ENCODE assay signal across 2 cellular contexts in genomic region chr9:35510366-35510744, GRCh38.
TF ChIP-seq lines count a peak whose summit lies in the region.

No MANE protein-coding gene starts in this region.

TF ChIP-seq in SK-N-SH, 30 proteins besides CTCF, POLR2A, EP300 and RAD21 (continued from another document):
- TF ChIP-seq, protein P1, sequence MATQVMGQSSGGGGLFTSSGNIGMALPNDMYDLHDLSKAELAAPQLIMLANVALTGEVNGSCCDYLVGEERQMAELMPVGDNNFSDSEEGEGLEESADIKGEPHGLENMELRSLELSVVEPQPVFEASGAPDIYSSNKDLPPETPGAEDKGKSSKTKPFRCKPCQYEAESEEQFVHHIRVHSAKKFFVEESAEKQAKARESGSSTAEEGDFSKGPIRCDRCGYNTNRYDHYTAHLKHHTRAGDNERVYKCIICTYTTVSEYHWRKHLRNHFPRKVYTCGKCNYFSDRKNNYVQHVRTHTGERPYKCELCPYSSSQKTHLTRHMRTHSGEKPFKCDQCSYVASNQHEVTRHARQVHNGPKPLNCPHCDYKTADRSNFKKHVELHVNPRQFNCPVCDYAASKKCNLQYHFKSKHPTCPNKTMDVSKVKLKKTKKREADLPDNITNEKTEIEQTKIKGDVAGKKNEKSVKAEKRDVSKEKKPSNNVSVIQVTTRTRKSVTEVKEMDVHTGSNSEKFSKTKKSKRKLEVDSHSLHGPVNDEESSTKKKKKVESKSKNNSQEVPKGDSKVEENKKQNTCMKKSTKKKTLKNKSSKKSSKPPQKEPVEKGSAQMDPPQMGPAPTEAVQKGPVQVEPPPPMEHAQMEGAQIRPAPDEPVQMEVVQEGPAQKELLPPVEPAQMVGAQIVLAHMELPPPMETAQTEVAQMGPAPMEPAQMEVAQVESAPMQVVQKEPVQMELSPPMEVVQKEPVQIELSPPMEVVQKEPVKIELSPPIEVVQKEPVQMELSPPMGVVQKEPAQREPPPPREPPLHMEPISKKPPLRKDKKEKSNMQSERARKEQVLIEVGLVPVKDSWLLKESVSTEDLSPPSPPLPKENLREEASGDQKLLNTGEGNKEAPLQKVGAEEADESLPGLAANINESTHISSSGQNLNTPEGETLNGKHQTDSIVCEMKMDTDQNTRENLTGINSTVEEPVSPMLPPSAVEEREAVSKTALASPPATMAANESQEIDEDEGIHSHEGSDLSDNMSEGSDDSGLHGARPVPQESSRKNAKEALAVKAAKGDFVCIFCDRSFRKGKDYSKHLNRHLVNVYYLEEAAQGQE (IDR thresholded peaks at IDR 0.05; ENCODE audit: low read depth, low read length): no peak
- TF ChIP-seq SMC3 (IDR thresholded peaks at IDR 0.05; ENCODE audit: low read depth, low read length) (no peak), TEAD4 (IDR thresholded peaks at IDR 0.05; ENCODE audit: borderline replicate concordance, insufficient read depth) (no peak), POLR2AphosphoS5 (IDR thresholded peaks at IDR 0.05; ENCODE audit: low read depth, low read length) (no peak), NRF1 (IDR thresholded peaks at IDR 0.05; ENCODE audit: low read depth, low read length) (no peak), RCOR1 (IDR thresholded peaks at IDR 0.05; ENCODE audit: low read length) (no peak), FOXJ3 (CRISPR knock-in tag; IDR thresholded peaks at IDR 0.05) (no peak), TCF12 (IDR thresholded peaks at IDR 0.05) (no peak)
- TF ChIP-seq, protein P2, sequence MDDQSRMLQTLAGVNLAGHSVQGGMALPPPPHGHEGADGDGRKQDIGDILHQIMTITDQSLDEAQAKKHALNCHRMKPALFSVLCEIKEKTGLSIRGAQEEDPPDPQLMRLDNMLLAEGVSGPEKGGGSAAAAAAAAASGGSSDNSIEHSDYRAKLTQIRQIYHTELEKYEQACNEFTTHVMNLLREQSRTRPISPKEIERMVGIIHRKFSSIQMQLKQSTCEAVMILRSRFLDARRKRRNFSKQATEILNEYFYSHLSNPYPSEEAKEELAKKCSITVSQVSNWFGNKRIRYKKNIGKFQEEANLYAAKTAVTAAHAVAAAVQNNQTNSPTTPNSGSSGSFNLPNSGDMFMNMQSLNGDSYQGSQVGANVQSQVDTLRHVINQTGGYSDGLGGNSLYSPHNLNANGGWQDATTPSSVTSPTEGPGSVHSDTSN (IDR thresholded peaks at IDR 0.05): no peak
- TF ChIP-seq, protein P3, sequence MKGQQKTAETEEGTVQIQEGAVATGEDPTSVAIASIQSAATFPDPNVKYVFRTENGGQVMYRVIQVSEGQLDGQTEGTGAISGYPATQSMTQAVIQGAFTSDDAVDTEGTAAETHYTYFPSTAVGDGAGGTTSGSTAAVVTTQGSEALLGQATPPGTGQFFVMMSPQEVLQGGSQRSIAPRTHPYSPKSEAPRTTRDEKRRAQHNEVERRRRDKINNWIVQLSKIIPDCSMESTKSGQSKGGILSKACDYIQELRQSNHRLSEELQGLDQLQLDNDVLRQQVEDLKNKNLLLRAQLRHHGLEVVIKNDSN (IDR thresholded peaks at IDR 0.05; ENCODE audit: borderline replicate concordance, low read depth): no peak
- TF ChIP-seq, protein P4, sequence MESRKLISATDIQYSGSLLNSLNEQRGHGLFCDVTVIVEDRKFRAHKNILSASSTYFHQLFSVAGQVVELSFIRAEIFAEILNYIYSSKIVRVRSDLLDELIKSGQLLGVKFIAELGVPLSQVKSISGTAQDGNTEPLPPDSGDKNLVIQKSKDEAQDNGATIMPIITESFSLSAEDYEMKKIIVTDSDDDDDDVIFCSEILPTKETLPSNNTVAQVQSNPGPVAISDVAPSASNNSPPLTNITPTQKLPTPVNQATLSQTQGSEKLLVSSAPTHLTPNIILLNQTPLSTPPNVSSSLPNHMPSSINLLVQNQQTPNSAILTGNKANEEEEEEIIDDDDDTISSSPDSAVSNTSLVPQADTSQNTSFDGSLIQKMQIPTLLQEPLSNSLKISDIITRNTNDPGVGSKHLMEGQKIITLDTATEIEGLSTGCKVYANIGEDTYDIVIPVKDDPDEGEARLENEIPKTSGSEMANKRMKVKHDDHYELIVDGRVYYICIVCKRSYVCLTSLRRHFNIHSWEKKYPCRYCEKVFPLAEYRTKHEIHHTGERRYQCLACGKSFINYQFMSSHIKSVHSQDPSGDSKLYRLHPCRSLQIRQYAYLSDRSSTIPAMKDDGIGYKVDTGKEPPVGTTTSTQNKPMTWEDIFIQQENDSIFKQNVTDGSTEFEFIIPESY (IDR thresholded peaks at IDR 0.05; ENCODE audit: borderline replicate concordance, low read depth): no peak
TF ChIP-seq in SK-N-SH: peak in this region for 0.

TF ChIP-seq in SK-N-SH treated with all-trans-retinoic acid at 6 μM for 48 hours, 23 proteins besides CTCF, POLR2A, EP300 and RAD21 (continued from another document):
- TF ChIP-seq TCF4 (CRISPR knock-in tag; IDR thresholded peaks at IDR 0.05; ENCODE audit: borderline replicate concordance) (no peak), ZFP30 (CRISPR knock-in tag; IDR thresholded peaks at IDR 0.05) (no peak), CREB5 (CRISPR knock-in tag; IDR thresholded peaks at IDR 0.05; ENCODE audit: low read depth) (no peak), CSDC2 (CRISPR knock-in tag; IDR thresholded peaks at IDR 0.05) (no peak), ZNF565 (CRISPR knock-in tag; conservative IDR thresholded peaks at IDR 0.05; ENCODE audit: low read depth) (no peak), ZNF8 (CRISPR knock-in tag; IDR thresholded peaks at IDR 0.05) (no peak), ESRRG (CRISPR knock-in tag; IDR thresholded peaks at IDR 0.05) (no peak), ZNF70 (CRISPR knock-in tag; IDR thresholded peaks at IDR 0.05) (no peak), TSHZ2 (CRISPR knock-in tag; IDR thresholded peaks at IDR 0.05) (no peak), OSR1 (CRISPR knock-in tag; IDR thresholded peaks at IDR 0.05) (no peak), GLIS3 (CRISPR knock-in tag; IDR thresholded peaks at IDR 0.05) (no peak), TOX (CRISPR knock-in tag; IDR thresholded peaks at IDR 0.05; ENCODE audit: borderline replicate concordance) (no peak), SNAI2 (CRISPR knock-in tag; IDR thresholded peaks at IDR 0.05) (no peak)
